In genomic region chr10:68406111-68406814, GRCh38 we compare ENCODE assay signal across 8 cellular contexts. TPM values are rescaled to one million over a fixed set of nuclear protein-coding genes. Genes with fewer than 3 reads are reported as not detected.
DNase-seq lines count a peak whose midpoint lies in the region; FAIRE-seq and TF ChIP-seq lines count a peak whose summit lies in the region.

No MANE protein-coding gene starts in this region.

- WGBS in H9 (ENCODE audit: extremely low coverage, insufficient read length, low lambda C conversion rate): no CpG with 5 or more reads among the region's 38 CpGs
- 1 to 2% (median 1%) methylated on average over 19 to 38 of the region's 38 CpGs for WGBS in spleen, 5 donors

- H2AFZ ChIP-seq in H9 (ENCODE audit: low read length): peak overlapping the region; percentile 26

- H3K23me2 ChIP-seq in H9 (ENCODE audit: insufficient read length, low read depth, low read length, poor library complexity, severe bottlenecking): peaks cover 8% of the 10 kb centered on the region

- intact Hi-C loops in kidney (cut with DNase I): no loop called here
- intact Hi-C loops in spleen (cut with DNase I; ENCODE audit: low total_unique reads): no loop called here

- H3K9me3 ChIP-seq in H9 (ENCODE audit: control insufficient read depth, low read depth, low read length): no peaks in the 10 kb centered on the region
- H3K9me3 ChIP-seq in kidney (ENCODE audit: control insufficient read depth in 1 of 2, low read length in 2 of 2): no peaks in the 10 kb centered on the region
- H3K9me3 ChIP-seq in spleen: no peaks in the 10 kb centered on the region

- no peak overlapping the region for H2BK20ac ChIP-seq in H9 (ENCODE audit: low read depth, low read length, poor library complexity, severe bottlenecking)

- no peak overlapping the region for H3K56ac ChIP-seq in H9 (ENCODE audit: insufficient read length, low read depth, low read length)

- H2AK5ac ChIP-seq in H9 (ENCODE audit: insufficient read length, low read length): no peak overlapping the region

- H2BK120ac ChIP-seq in H9 (ENCODE audit: low read depth, low read length, poor library complexity, severe bottlenecking): no peak overlapping the region

- peaks cover 17 to 18% of the 10 kb centered on the region in 2 experiments for H3K4me1 Mint-ChIP-seq in H9
- H3K4me1 Mint-ChIP-seq in T-helper 2 cell treated with Interferon-gamma antibody and Interleukin-4, amounts not matched to agents 5 μg/mL and 100 μg/mL, for 36 hours (ENCODE audit: low read depth): peaks cover 15% of the 10 kb centered on the region
- H3K4me1 Mint-ChIP-seq in chondrocyte (ENCODE audit: low read depth): peaks cover 42% of the 10 kb centered on the region

- H3K27me3 Mint-ChIP-seq in H9 (ENCODE audit: low read depth) (peaks cover 1% of the 10 kb centered on the region; the same call in 1 of the 2 replicates), chondrocyte (ENCODE audit: low read depth) (no peaks in the 10 kb centered on the region)
- no peaks in the 10 kb centered on the region for H3K27me3 Mint-ChIP-seq in T-helper 2 cell treated with Interferon-gamma antibody and Interleukin-4, amounts not matched to agents 5 μg/mL and 100 μg/mL, for 36 hours (ENCODE audit: low read depth)

- peak overlapping the region; percentile 77 to 88 for H3K4me3 ChIP-seq in kidney (ENCODE audit: low read length in 2 of 2)
- peak overlapping the region; percentile 76 to 98 (median 93) for H3K4me3 ChIP-seq in spleen

- TF ChIP-seq POLR2A in spleen (IDR thresholded peaks at IDR 0.05): no peak

- no peak overlapping the region for H3K18ac ChIP-seq in H9 (ENCODE audit: insufficient read length, low read depth, low read length)

- H2BK12ac ChIP-seq in H9 (ENCODE audit: insufficient read length, low read depth, low read length): no peak overlapping the region

- H3K23ac ChIP-seq in H9 (ENCODE audit: insufficient read length, low read depth, low read length): no peak overlapping the region

- H3K4me3 Mint-ChIP-seq in H9 (peak overlapping the region; percentile 93 to 95), chondrocyte (ENCODE audit: unreplicated experiment) (peak overlapping the region; percentile 87)
- peak overlapping the region; percentile 91 for H3K4me3 Mint-ChIP-seq in T-helper 2 cell treated with Interferon-gamma antibody and Interleukin-4, amounts not matched to agents 5 μg/mL and 100 μg/mL, for 36 hours

- H3K79me1 ChIP-seq in H9 (ENCODE audit: insufficient read depth, low read depth, low read length, poor library complexity, severe bottlenecking): no peaks in the 10 kb centered on the region

- H4K8ac ChIP-seq in H9 (replicated peaks; ENCODE audit: insufficient read length, low read depth, low read length): no peak overlapping the region

- no peak overlapping the region for H2BK15ac ChIP-seq in H9 (ENCODE audit: low read depth, low read length)

- TF ChIP-seq CTCF in H9 (conservative IDR thresholded peaks at IDR 0.05): no peak
- no peak for TF ChIP-seq CTCF in chondrocyte (IDR thresholded peaks at IDR 0.05)
- no peak for TF ChIP-seq CTCF in kidney (IDR thresholded peaks at IDR 0.05; ENCODE audit: borderline replicate concordance, extremely low read depth, insufficient read depth)
- TF ChIP-seq CTCF in spleen (IDR thresholded peaks at IDR 0.05 in 8 of 11, conservative IDR thresholded peaks at IDR 0.05 in 3 of 11): no peak

- H3K9ac ChIP-seq in H9 (ENCODE audit: extremely low read depth, insufficient read length, low read length) (peak overlapping the region; percentile 37), kidney (ENCODE audit: low read length in 2 of 2) (peak overlapping the region; percentile 59 to 86)

- no peaks in the 10 kb centered on the region for H4K20me1 ChIP-seq in H9 (ENCODE audit: control insufficient read depth, insufficient read depth, insufficient read length)

- peak overlapping the region; percentile 81; the same call in 1 of the 2 replicates for H3K14ac ChIP-seq in H9 (ENCODE audit: insufficient read depth, low read length)

- H3K36me3 Mint-ChIP-seq in H9 (ENCODE audit: insufficient read depth in 1 of 3, low read depth in 3 of 3): peaks cover 2 to 6% (median 3%) of the 10 kb centered on the region in 3 experiments; a peak in 5 of 7 replicates
- peaks cover 9% of the 10 kb centered on the region for H3K36me3 Mint-ChIP-seq in T-helper 2 cell treated with Interferon-gamma antibody and Interleukin-4, amounts not matched to agents 5 μg/mL and 100 μg/mL, for 36 hours (ENCODE audit: low read depth)
- peaks cover 3% of the 10 kb centered on the region for H3K36me3 Mint-ChIP-seq in chondrocyte (ENCODE audit: low read depth)

- no peak for FAIRE-seq in kidney (lab: Jason Lieb, UNC)

- no peak overlapping the region for H4K5ac ChIP-seq in H9 (ENCODE audit: insufficient read length, low read depth, low read length)

- H2BK5ac ChIP-seq in H9 (ENCODE audit: insufficient read length, low read length): no peak overlapping the region

- no peak overlapping the region for H3K4ac ChIP-seq in H9 (ENCODE audit: low read depth, low read length)

- peak overlapping the region; percentile 80 for H3K4me2 ChIP-seq in H9 (ENCODE audit: insufficient read depth, insufficient read length, low read length)

- H3K9me3 Mint-ChIP-seq in H9 (no peaks in the 10 kb centered on the region), chondrocyte (ENCODE audit: low read depth) (no peaks in the 10 kb centered on the region)
- H3K9me3 Mint-ChIP-seq in T-helper 2 cell treated with Interferon-gamma antibody and Interleukin-4, amounts not matched to agents 5 μg/mL and 100 μg/mL, for 36 hours: no peaks in the 10 kb centered on the region

- H3K27ac Mint-ChIP-seq in H9: peak overlapping the region; percentile 74 to 97 (median 89); a peak in 6 of 7 replicates
- H3K27ac Mint-ChIP-seq in T-helper 2 cell treated with Interferon-gamma antibody and Interleukin-4, amounts not matched to agents 5 μg/mL and 100 μg/mL, for 36 hours: peak overlapping the region; percentile 85
- peak overlapping the region; percentile 91 for H3K27ac Mint-ChIP-seq in chondrocyte (ENCODE audit: unreplicated experiment)

- H3T11ph ChIP-seq in H9 (ENCODE audit: low read length): no peak overlapping the region

- no peaks in the 10 kb centered on the region for H3K36me3 ChIP-seq in kidney (ENCODE audit: control insufficient read depth in 1 of 2, insufficient read depth in 2 of 2, low read length in 2 of 2)
- peaks cover 0 to 6% (median 2%) of the 10 kb centered on the region in 6 donors for H3K36me3 ChIP-seq in spleen

- peaks cover 6% of the 10 kb centered on the region; the same call in 1 of the 2 replicates for H3K79me2 ChIP-seq in H9 (ENCODE audit: insufficient read depth, low read length)

- no peak overlapping the region for H3K27ac ChIP-seq in H9 (ENCODE audit: insufficient read length, low read depth, low read length)
- peak overlapping the region; percentile 87 to 91 for H3K27ac ChIP-seq in kidney (ENCODE audit: low read depth in 2 of 2, low read length in 2 of 2)
- peak overlapping the region; percentile 88 to 94 (median 91) for H3K27ac ChIP-seq in spleen

- H4K91ac ChIP-seq in H9 (ENCODE audit: insufficient read length, low read depth, low read length): no peak overlapping the region

- H3K4me1 ChIP-seq in H9 (ENCODE audit: insufficient read depth, low read length) (no peaks in the 10 kb centered on the region), kidney (ENCODE audit: control insufficient read depth in 1 of 2, insufficient read depth in 1 of 2, low read depth in 1 of 2, low read length in 2 of 2) (no peaks in the 10 kb centered on the region), spleen (peaks cover 0 to 47% (median 14%) of the 10 kb centered on the region in 6 donors)

- H3K27me3 ChIP-seq in H9 (ENCODE audit: insufficient read depth, low read length) (no peaks in the 10 kb centered on the region), spleen (replicated peaks in 1 of 7) (no peaks in the 10 kb centered on the region)

- DNase-seq in NCI-H2196 (lab: John Stamatoyannopoulos, UW; ENCODE audit: unreplicated experiment): peak; percentile 13
- DNase-seq in NCI-H2196 treated with DMSO at 0.1 percent for 48 hours (lab: John Stamatoyannopoulos, UW; ENCODE audit: unreplicated experiment): no peak
- DNase-seq in H9: peak; percentile 80
- DNase-seq in LoVo (ENCODE audit: low spot score): peak; percentile 50
- peak; percentile 42 for DNase-seq in T-helper 2 cell treated with Interferon-gamma antibody and Interleukin-4, amounts not matched to agents 5 μg/mL and 100 μg/mL, for 36 hours (ENCODE audit: low spot score)
- no peak for DNase-seq in chondrocyte (ENCODE audit: low spot score)
- no peak for DNase-seq in kidney
- peak; percentile 88 for DNase-seq in spleen

RNA-seq across cellular contexts. Expression of gene RUFY2, which starts 0.8 kb away (rescaled TPM):
- total RNA-seq in H9 (2021) (14.0 and 14.1 TPM in 2 replicates), chondrocyte (19.8 to 22.3 TPM (median 20.2 TPM) in 3 replicates), kidney (27.5 TPM), spleen (10 to 100 TPM; 17.6 to 33.1 (median 27.2) TPM)
- polyA plus RNA-seq in kidney (ENCODE audit: insufficient read depth, low read depth, low replicate concordance) (7.4 TPM), spleen (1 to 10 TPM; 4.5 to 6.6 (median 5.1) TPM)

Comparison
In these comparisons a context has a peak if more than half of its experiments do, and no peak if none do; other contexts are left out.
1. DNase-seq: peak in NCI-H2196 (single experiment), H9 (single experiment), LoVo (single experiment), T-helper 2 cell treated with Interferon-gamma antibody and Interleukin-4, amounts not matched to agents 5 μg/mL and 100 μg/mL, for 36 hours (single experiment) and spleen (single experiment); none in NCI-H2196 treated with DMSO at 0.1 percent for 48 hours (single experiment), chondrocyte (single experiment) and kidney (single experiment).
2. Peak in every context shown above with its lines, with median percentiles within 50 percentile points of each other: H3K27ac Mint-ChIP-seq and H3K4me3 Mint-ChIP-seq.